21 cellular contexts compared by ENCODE assay signal in genomic region chr2:54475919-54476318, GRCh38.
"Had no signal": no experiment of that assay in that cellular context is flagged by ENCODE, and none has a peak within 500 bp of the region (broad histone marks: within the 10 kb centered on the region; RNA-seq: fewer than 3 reads in every experiment).

No MANE protein-coding gene starts in this region.

- H3K9me3 ChIP-seq: ascending aorta, pancreas, sigmoid colon had no signal

- ATAC-seq: activated naive CD4-positive, alpha-beta T cell treated with anti-CD3 and anti-CD28 coated beads, Interleukin-2, amount 50 U/mL, for 72 hours; esophagus mucosa; natural killer cell treated with Interleukin-12 subunit alpha and Interleukin-12 subunit beta and Interleukin-15 and Interleukin-18, amount 100 ng/mL, for 72 hours; pancreas; T-cell had no signal

- H3K4me3 ChIP-seq: ascending aorta, pancreas, sigmoid colon had no signal

- H3K36me3 ChIP-seq: ascending aorta, brain microvascular endothelial cell, pancreas, sigmoid colon, WERI-Rb-1 had no signal

- H3K27me3 ChIP-seq: ascending aorta, brain microvascular endothelial cell, pancreas, sigmoid colon had no signal

- DNase-seq: activated CD4-positive, alpha-beta T cell treated with anti-CD3 and anti-CD28 coated beads, Interleukin-2, amount 50 U/mL, for 1 hour; activated CD4-positive, CD25-positive, alpha-beta regulatory T cell treated with anti-CD3 and anti-CD28 coated beads, Interleukin-2, amount 50 U/mL, for 72 hours; activated gamma-delta T cell treated with Interleukin-2 at 50 U/mL for 16 hours; activated T-cell treated with anti-CD3 and anti-CD28 coated beads, Interleukin-2, amount 50 U/mL, for 1 hour; brain microvascular endothelial cell; effector memory CD4-positive, alpha-beta T cell; islet precursor cell; midbrain; pancreas; sigmoid colon; stimulated activated CD4-positive, alpha-beta T cell treated with anti-CD3 and anti-CD28 coated beads, Interleukin-4, amount 100 ng/mL, for 1 hour; stimulated activated naive CD4-positive, alpha-beta T cell; T-cell; WERI-Rb-1 had no signal

- FAIRE-seq: colon, endothelial cell of umbilical vein, frontal cortex, pancreas had no signal

- H3K27ac ChIP-seq: ascending aorta, brain microvascular endothelial cell, pancreas, WERI-Rb-1 had no signal
